ENCODE assay signal across 17 cellular contexts in the genomic region with DNA sequence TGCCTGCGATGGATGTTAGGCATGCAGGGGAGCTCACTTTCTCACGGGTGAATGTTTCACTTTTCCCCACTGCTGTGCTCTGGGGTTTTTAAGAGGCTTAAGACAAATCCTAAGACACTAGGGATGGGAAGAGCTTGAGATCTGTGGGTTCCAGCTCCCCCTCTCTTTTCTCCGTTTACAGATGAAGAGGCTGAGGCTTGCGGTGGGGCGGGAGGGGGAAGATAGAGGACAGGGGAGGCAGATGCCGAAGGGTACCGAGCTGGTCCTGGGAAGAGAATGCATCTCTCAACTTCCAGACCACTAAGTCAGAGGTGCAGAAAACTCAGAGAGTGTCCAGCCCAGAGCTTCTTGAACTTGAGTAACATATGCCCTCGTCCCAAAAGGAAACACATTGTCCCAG. TPM values are rescaled to one million over a fixed set of nuclear protein-coding genes. Genes with fewer than 3 reads are reported as not detected.
DNase-seq lines count a peak whose midpoint lies in the region; ATAC-seq and TF ChIP-seq lines count a peak whose summit lies in the region.
"Had no signal": no experiment of that assay in that cellular context is flagged by ENCODE, and none has a peak within 500 bp of the region (broad histone marks: within the 10 kb centered on the region; RNA-seq: fewer than 3 reads in every experiment).

No MANE protein-coding gene starts in this region.

- H3K4me3 ChIP-seq in heart left ventricle = peak overlapping the region in 1 of 12 donors; percentile 12
- peak overlapping the region; percentile 1 to 26 for H3K4me3 ChIP-seq in foreskin fibroblast (ENCODE audit: low read depth in 1 of 2, low read length in 2 of 2)
- peak overlapping the region; percentile 15 to 22 for H3K4me3 ChIP-seq in vagina
- no peak overlapping the region for H3K4me3 ChIP-seq in CD8-positive, alpha-beta memory T cell (ENCODE audit: low read length)

- H3K9me3 ChIP-seq in heart left ventricle = no peaks in the 10 kb centered on the region
- no peaks in the 10 kb centered on the region for H3K9me3 ChIP-seq in vagina
- no peaks in the 10 kb centered on the region for H3K9me3 ChIP-seq in CD8-positive, alpha-beta memory T cell (ENCODE audit: low read length)

- WGBS in heart left ventricle, 4 donors = 46 to 61% (median 57%) methylated on average over 8 of the region's 8 CpGs

- H3K27me3 ChIP-seq in heart left ventricle (no peaks in the 10 kb centered on the region), vagina (no peaks in the 10 kb centered on the region)
- H3K27me3 ChIP-seq in CD8-positive, alpha-beta memory T cell (ENCODE audit: insufficient read depth, low read length, poor library complexity, severe bottlenecking) = peaks cover 26% of the 10 kb centered on the region

- no peak for DNase-seq in heart left ventricle
- no peak for DNase-seq in Right ventricle myocardium inferior (ENCODE audit: missing footprints)
- DNase-seq in foreskin fibroblast = no peak
- peak; percentile 59 for DNase-seq in sciatic nerve (ENCODE audit: low spot score)
- no peak for DNase-seq in vagina (ENCODE audit: extremely low spot score in 2 of 2)
- DNase-seq in CD8-positive, alpha-beta memory T cell = no peak
- DNase-seq in NCI-H2227 treated with DMSO at 0.1 percent for 48 hours (lab: John Stamatoyannopoulos, UW) = no peak
- DNase-seq in stimulated activated CD4-positive, alpha-beta T cell treated with anti-CD3 and anti-CD28 coated beads, Interleukin-4, amount 100 ng/mL, for 24 hours = no peak
- DNase-seq: activated CD8-positive, alpha-beta memory T cell treated with anti-CD3 and anti-CD28 coated beads, Interleukin-2, amount 50 U/mL, for 4 hours; NCI-H2107; NK-92 treated with Interleukin-12 subunit alpha and Interleukin-12 subunit beta, amount 100 ng/mL, for 24 hours; stimulated activated CD4-positive, alpha-beta T cell treated with anti-CD3 and anti-CD28 coated beads, Interleukin-4, amount 100 ng/mL, for 4 hours; stimulated activated naive B cell treated with anti-CD40 and anti-IgM and Interleukin-4, amounts not matched to agents 10 μg/mL and 1 μg/mL and 100 μg/mL, for 72 hours had no signal

- peak overlapping the region; percentile 31 to 92 (median 75) for H3K27ac ChIP-seq in heart left ventricle
- H3K27ac ChIP-seq in vagina = peak overlapping the region; percentile 89
- no peak overlapping the region for H3K27ac ChIP-seq in CD8-positive, alpha-beta memory T cell (ENCODE audit: low read depth, low read length)

- H3K4me3 Mint-ChIP-seq in CD8-positive, alpha-beta memory T cell = no peak overlapping the region
- H3K4me3 Mint-ChIP-seq: activated naive CD4-positive, alpha-beta T cell treated with anti-CD3 and anti-CD28 coated beads, Interleukin-2, amount 50 U/mL, for 24 hours; stimulated activated naive B cell treated with anti-CD40 and anti-IgM and Interleukin-4, amounts not matched to agents 10 μg/mL and 1 μg/mL and 100 μg/mL, for 72 hours had no signal

- H3K4me1 ChIP-seq in heart left ventricle (peaks cover 18 to 90% (median 77%) of the 10 kb centered on the region in 12 donors), vagina (peaks cover 77% of the 10 kb centered on the region)
- no peaks in the 10 kb centered on the region for H3K4me1 ChIP-seq in CD8-positive, alpha-beta memory T cell (ENCODE audit: insufficient read depth, low read length)

- CTCF ChIA-PET in CD8-positive, alpha-beta memory T cell (lab: Charles Lee) = interaction anchor here (1.1 to 1.2 kb wide), 2 partner anchors 70 to 81 kb away, joined by 3 read pairs; no protein-coding TSS in a partner anchor

- ATAC-seq in heart left ventricle (no peak), Right ventricle myocardium inferior (no peak), sciatic nerve (no peak)
- ATAC-seq: stimulated activated naive B cell treated with anti-CD40 and anti-IgM and Interleukin-4, amounts not matched to agents 10 μg/mL and 1 μg/mL and 100 μg/mL, for 72 hours had no signal

- no peaks in the 10 kb centered on the region for H3K36me3 ChIP-seq in heart left ventricle
- no peaks in the 10 kb centered on the region for H3K36me3 ChIP-seq in vagina
- H3K36me3 ChIP-seq in CD8-positive, alpha-beta memory T cell (ENCODE audit: insufficient read depth, low read length) = no peaks in the 10 kb centered on the region

- peaks cover 37 to 76% of the 10 kb centered on the region in 2 donors for H3K27me3 Mint-ChIP-seq in CD8-positive, alpha-beta memory T cell

- no peak for TF ChIP-seq CTCF in heart left ventricle (IDR thresholded peaks at IDR 0.05)
- TF ChIP-seq CTCF in foreskin fibroblast (IDR thresholded peaks at IDR 0.05; ENCODE audit: low read depth, low read length) = no peak
- TF ChIP-seq CTCF in vagina (IDR thresholded peaks at IDR 0.05) = no peak

- intact Hi-C loops in heart left ventricle (cut with DNase I) = no loop called here
- intact Hi-C loops in Right ventricle myocardium inferior (cut with DNase I) = no loop called here
- intact Hi-C loops in sciatic nerve (cut with DNase I) = no loop called here
- intact Hi-C loops in vagina (cut with DNase I) = no loop called here

- peaks cover 0 to 2% (median 0%) of the 10 kb centered on the region in 5 donors for H3K9me3 Mint-ChIP-seq in CD8-positive, alpha-beta memory T cell
- H3K9me3 Mint-ChIP-seq: activated naive CD4-positive, alpha-beta T cell treated with anti-CD3 and anti-CD28 coated beads, Interleukin-2, amount 50 U/mL, for 24 hours had no signal

- POLR2A ChIA-PET in CD8-positive, alpha-beta memory T cell (lab: Charles Lee) = no interaction called here

- H3K27ac Mint-ChIP-seq in CD8-positive, alpha-beta memory T cell = no peak overlapping the region
- H3K27ac Mint-ChIP-seq: activated naive CD4-positive, alpha-beta T cell treated with anti-CD3 and anti-CD28 coated beads, Interleukin-2, amount 50 U/mL, for 24 hours; progenitor cell of endocrine pancreas; stimulated activated naive B cell treated with anti-CD40 and anti-IgM and Interleukin-4, amounts not matched to agents 10 μg/mL and 1 μg/mL and 100 μg/mL, for 72 hours had no signal

- no peaks in the 10 kb centered on the region for H3K4me1 Mint-ChIP-seq in CD8-positive, alpha-beta memory T cell
- H3K4me1 Mint-ChIP-seq: activated naive CD4-positive, alpha-beta T cell treated with anti-CD3 and anti-CD28 coated beads, Interleukin-2, amount 50 U/mL, for 24 hours had no signal

- H3K36me3 Mint-ChIP-seq in CD8-positive, alpha-beta memory T cell = no peaks in the 10 kb centered on the region
- H3K36me3 Mint-ChIP-seq: activated naive CD4-positive, alpha-beta T cell treated with anti-CD3 and anti-CD28 coated beads, Interleukin-2, amount 50 U/mL, for 24 hours had no signal

- TF ChIP-seq POLR2A in heart left ventricle (IDR thresholded peaks at IDR 0.05) (no peak), vagina (IDR thresholded peaks at IDR 0.05) (no peak)

RNA-seq across cellular contexts. Expression of a gene that starts 8.2 kb away (rescaled TPM):
- total RNA-seq in heart left ventricle (100 to 1,000 TPM in 1 of 9 donors, 10 to 100 TPM in 8; 11.8 to 103 (median 18.5) TPM), Right ventricle myocardium inferior (29.1 TPM), sciatic nerve (57.2 TPM), vagina (66.5 TPM)
- 10 to 100 TPM; 22.9 to 37.9 TPM for polyA plus RNA-seq in heart left ventricle
- not detected for total RNA-seq in CD8-positive, alpha-beta memory T cell
- not detected for polyA plus RNA-seq in CD8-positive, alpha-beta memory T cell

RNA-seq across cellular contexts. Expression of a gene that starts 51.5 kb away (rescaled TPM):
- total RNA-seq in heart left ventricle = 10 to 100 TPM in 1 of 9 donors, 1 to 10 TPM in 4, under 1 TPM in 2, not detected in 2; 0.29 to 47.1 (median 2.1) TPM
- 1 to 10 TPM; 1.3 to 2.3 TPM for polyA plus RNA-seq in heart left ventricle
- 3.4 TPM for total RNA-seq in Right ventricle myocardium inferior
- 8.4 TPM for total RNA-seq in sciatic nerve
- 3.2 TPM for total RNA-seq in vagina
- total RNA-seq in CD8-positive, alpha-beta memory T cell = 1 to 10 TPM; 7.7 to 9.0 TPM
- polyA plus RNA-seq in CD8-positive, alpha-beta memory T cell = 953 TPM
- total RNA-seq: chondrocyte, MCF 10A, progenitor cell of endocrine pancreas had no signal

Comparison
In these comparisons a context has a peak if more than half of its experiments do, and no peak if none do; other contexts are left out.
1. RNA of a gene that starts 8.2 kb away (total RNA-seq): 66.5 TPM in vagina (single experiment), 57.2 TPM in sciatic nerve (single experiment), 29.1 TPM in Right ventricle myocardium inferior (single experiment) and 11.8 to 103 TPM in heart left ventricle; not detected in CD8-positive, alpha-beta memory T cell; every median in the first group is over 10 times any median in the second.